ENCODE assay signal across 30 cellular contexts in the genomic region with DNA sequence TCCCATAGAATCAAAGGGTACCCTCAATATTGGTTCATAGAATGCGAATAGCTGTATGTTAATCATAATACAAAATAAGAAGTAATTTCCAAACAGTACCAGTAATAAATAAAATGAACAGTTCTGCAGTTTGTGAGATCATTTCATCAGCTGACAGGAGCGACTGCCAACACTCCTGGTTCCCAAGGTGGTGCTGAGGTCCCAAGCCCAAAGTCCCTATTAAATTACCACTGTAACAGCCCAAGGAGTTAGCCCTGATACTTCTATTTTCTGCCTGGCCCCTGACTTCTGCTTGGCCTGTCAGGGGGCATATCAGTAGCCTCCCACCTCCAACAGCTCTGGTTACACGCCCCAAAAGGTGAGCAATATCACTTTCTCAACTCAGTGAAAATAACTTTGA.
"Had no signal": no experiment of that assay in that cellular context is flagged by ENCODE, and none has a peak within 500 bp of the region (broad histone marks: within the 10 kb centered on the region; RNA-seq: fewer than 3 reads in every experiment).

No MANE protein-coding gene starts in this region.

- DNase-seq: activated CD4-positive, alpha-beta T cell treated with anti-CD3 and anti-CD28 coated beads for 48 hours; activated CD4-positive, alpha-beta T cell treated with anti-CD3 and anti-CD28 coated beads, Interleukin-2, amount 50 U/mL, for 48 hours; activated CD8-positive, alpha-beta memory T cell treated with anti-CD3 and anti-CD28 coated beads for 24 hours; activated CD8-positive, alpha-beta memory T cell treated with anti-CD3 and anti-CD28 coated beads, Interleukin-2, amount 50 U/mL, for 4 hours; activated effector memory CD4-positive, alpha-beta T cell treated with anti-CD3 and anti-CD28 coated beads, Interleukin-2, amount 50 U/mL, for 16 hours; activated naive CD4-positive, alpha-beta T cell treated with anti-CD3 and anti-CD28 coated beads for 36 hours; activated naive CD8-positive, alpha-beta T cell treated with anti-CD3 and anti-CD28 coated beads for 36 hours; activated T-cell treated with anti-CD3 and anti-CD28 coated beads, Interleukin-2, amount 50 U/mL, for 1 hour; adrenal gland; aorta; body of pancreas; dorsolateral prefrontal cortex; effector memory CD8-positive, alpha-beta T cell; head of caudate nucleus; hippocampal formation; kidney; left colon; natural killer cell; occipital lobe; stimulated activated CD4-positive, alpha-beta T cell treated with anti-CD3 and anti-CD28 coated beads, Interleukin-1b, Interleukin-23, amount 100 ng/mL, for 48 hours; stimulated activated naive B cell treated with anti-CD40 and anti-IgM and Interleukin-4, amounts not matched to agents 10 μg/mL and 1 μg/mL and 100 μg/mL, for 72 hours; T-helper 1 cell had no signal

- H2AFZ ChIP-seq: neural progenitor cell, parathyroid adenoma had no signal

- H3K9ac ChIP-seq: neural progenitor cell, parathyroid adenoma had no signal

- H3K27ac Mint-ChIP-seq: activated naive CD4-positive, alpha-beta T cell treated with anti-CD3 and anti-CD28 coated beads for 36 hours; activated naive CD8-positive, alpha-beta T cell treated with anti-CD3 and anti-CD28 coated beads for 36 hours; activated T-helper 1 cell treated with anti-CD3 and anti-CD28 coated beads, Interleukin-12 subunit alpha, Interleukin-12 subunit beta, Interleukin-2, Interleukin-4 antibody, amounts not matched to agents 30 ng/mL and 10 ng/mL and 1 ng/mL, durations not matched to agents 14 hours and 24 hours and 36 hours; effector memory CD8-positive, alpha-beta T cell; natural killer cell; neural progenitor cell; stimulated activated naive B cell treated with anti-CD40 and anti-IgM and Interleukin-4, amounts not matched to agents 10 μg/mL and 1 μg/mL and 100 μg/mL, for 72 hours had no signal

- H3K9me3 ChIP-seq: adrenal gland, body of pancreas, tibial nerve had no signal

- H3K4me1 ChIP-seq: adrenal gland, neural progenitor cell had no signal

- ATAC-seq: body of pancreas; effector memory CD8-positive, alpha-beta T cell; left colon; natural killer cell; sciatic nerve; stimulated activated naive B cell treated with anti-CD40 and anti-IgM and Interleukin-4, amounts not matched to agents 10 μg/mL and 1 μg/mL and 100 μg/mL, for 72 hours had no signal

- H3K27ac ChIP-seq: adrenal gland, coronary artery, neural progenitor cell, parathyroid adenoma, tibial nerve had no signal

- H3K4me1 Mint-ChIP-seq: neural progenitor cell had no signal

- H3K4me2 ChIP-seq: neural progenitor cell, smooth muscle cell had no signal

- H3K27me3 Mint-ChIP-seq: activated naive CD8-positive, alpha-beta T cell treated with anti-CD3 and anti-CD28 coated beads for 36 hours; effector memory CD8-positive, alpha-beta T cell; stimulated activated naive B cell treated with anti-CD40 and anti-IgM and Interleukin-4, amounts not matched to agents 10 μg/mL and 1 μg/mL and 100 μg/mL, for 72 hours had no signal

- H3K27me3 ChIP-seq: adrenal gland, body of pancreas, dorsolateral prefrontal cortex, neural progenitor cell, tibial nerve had no signal

- H3K4me3 ChIP-seq: adrenal gland, body of pancreas, coronary artery, dorsolateral prefrontal cortex, lung, neural progenitor cell, smooth muscle cell, tibial nerve had no signal

- H3K4me3 Mint-ChIP-seq: activated naive CD4-positive, alpha-beta T cell treated with anti-CD3 and anti-CD28 coated beads for 36 hours; activated naive CD8-positive, alpha-beta T cell treated with anti-CD3 and anti-CD28 coated beads for 36 hours; activated T-helper 1 cell treated with anti-CD3 and anti-CD28 coated beads, Interleukin-12 subunit alpha, Interleukin-12 subunit beta, Interleukin-2, Interleukin-4 antibody, amounts not matched to agents 30 ng/mL and 10 ng/mL and 1 ng/mL, durations not matched to agents 14 hours and 24 hours and 36 hours; effector memory CD8-positive, alpha-beta T cell; natural killer cell; neural progenitor cell; stimulated activated naive B cell treated with anti-CD40 and anti-IgM and Interleukin-4, amounts not matched to agents 10 μg/mL and 1 μg/mL and 100 μg/mL, for 72 hours had no signal

- H3K36me3 ChIP-seq: adrenal gland, neural progenitor cell had no signal

- FAIRE-seq: kidney had no signal

- H3K9me3 Mint-ChIP-seq: activated naive CD4-positive, alpha-beta T cell treated with anti-CD3 and anti-CD28 coated beads for 36 hours; activated naive CD8-positive, alpha-beta T cell treated with anti-CD3 and anti-CD28 coated beads for 36 hours; activated T-helper 1 cell treated with anti-CD3 and anti-CD28 coated beads, Interleukin-12 subunit alpha, Interleukin-12 subunit beta, Interleukin-2, Interleukin-4 antibody, amounts not matched to agents 30 ng/mL and 10 ng/mL and 1 ng/mL, durations not matched to agents 14 hours and 24 hours and 36 hours; effector memory CD8-positive, alpha-beta T cell; natural killer cell; neural progenitor cell; stimulated activated naive B cell treated with anti-CD40 and anti-IgM and Interleukin-4, amounts not matched to agents 10 μg/mL and 1 μg/mL and 100 μg/mL, for 72 hours had no signal

- H3K36me3 Mint-ChIP-seq: natural killer cell, neural progenitor cell had no signal
